ENCODE assay signal across 16 cellular contexts in the genomic region with DNA sequence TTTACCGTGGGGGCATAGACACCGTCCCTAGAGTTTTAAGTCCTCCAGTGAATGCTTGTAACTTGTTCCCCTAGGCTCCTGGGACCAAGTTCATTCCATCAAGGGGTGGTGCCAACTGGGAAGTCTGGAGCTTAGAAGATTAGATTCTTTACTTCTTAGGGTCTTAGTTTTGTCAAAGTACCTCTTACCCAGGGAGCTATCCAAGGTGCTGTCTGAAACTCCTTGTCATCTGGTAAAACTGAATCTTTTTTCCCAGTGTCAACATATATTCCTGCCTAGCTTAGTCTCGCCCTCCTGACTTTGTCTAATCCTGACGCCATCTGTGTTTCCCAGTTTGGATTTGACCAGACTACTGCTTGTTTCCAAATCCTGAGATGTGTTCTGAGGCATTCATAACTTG. TPM values are rescaled to one million over a fixed set of nuclear protein-coding genes. Genes with fewer than 3 reads are reported as not detected.
DNase-seq lines count a peak whose midpoint lies in the region; ATAC-seq, FAIRE-seq and TF ChIP-seq lines count a peak whose summit lies in the region.
"Had no signal": no experiment of that assay in that cellular context is flagged by ENCODE, and none has a peak within 500 bp of the region (broad histone marks: within the 10 kb centered on the region; RNA-seq: fewer than 3 reads in every experiment).

No MANE protein-coding gene starts in this region.

- H3K4me3 ChIP-seq in AG10803 (ENCODE audit: low read length): no peak overlapping the region
- H3K4me3 ChIP-seq in astrocyte (ENCODE audit: insufficient read depth, low read depth, low read length): no peak overlapping the region
- H3K4me3 ChIP-seq: BLaER1, coronary artery, psoas muscle, SK-N-MC, tibial artery had no signal

- TF ChIP-seq CTCF in AG10803 (conservative IDR thresholded peaks at IDR 0.05; ENCODE audit: low read length) (no peak), astrocyte (IDR thresholded peaks at IDR 0.05; ENCODE audit: insufficient read depth, low read depth, low read length) (no peak)

- H3K27me3 Mint-ChIP-seq in astrocyte (ENCODE audit: low read depth, unreplicated experiment): no peaks in the 10 kb centered on the region

- no peak overlapping the region for H3K9ac ChIP-seq in astrocyte (ENCODE audit: low read length)
- H3K9ac ChIP-seq: BLaER1 had no signal

- H2AFZ ChIP-seq in astrocyte (ENCODE audit: low read depth, low read length): no peak overlapping the region

- peaks cover 38% of the 10 kb centered on the region for H3K4me1 Mint-ChIP-seq in astrocyte (ENCODE audit: low read depth, unreplicated experiment)
- H3K4me1 Mint-ChIP-seq: activated CD4-positive, alpha-beta T cell treated with anti-CD3 and anti-CD28 coated beads, Interleukin-2, amount 10 ng/mL, durations not matched to agents 7 days and 5 days had no signal

- H3K36me3 ChIP-seq in astrocyte (ENCODE audit: insufficient read depth, low read length): no peaks in the 10 kb centered on the region
- H3K36me3 ChIP-seq: BLaER1, tibial artery had no signal

- TF ChIP-seq EP300 in Ishikawa (IDR thresholded peaks at IDR 0.05; ENCODE audit: borderline replicate concordance): no peak

- H3K4me1 ChIP-seq in astrocyte (ENCODE audit: insufficient read depth, low read length): peaks cover 14% of the 10 kb centered on the region
- H3K4me1 ChIP-seq: BLaER1 had no signal

- FAIRE-seq in astrocyte (lab: Jason Lieb, UNC): peak; percentile 81

- ATAC-seq in HG03439 (IDR thresholded peaks at IDR 0.05; ENCODE audit: unreplicated experiment) (no peak), GM19395 (IDR thresholded peaks at IDR 0.05; ENCODE audit: unreplicated experiment) (no peak), GM18868 (IDR thresholded peaks at IDR 0.05; ENCODE audit: unreplicated experiment) (no peak)
- ATAC-seq: psoas muscle had no signal

- DNase-seq in AG10803 (ENCODE audit: low read depth) (peak; percentile 25), astrocyte (ENCODE audit: low read depth) (peak; percentile 36), iris pigment epithelial cell (ENCODE audit: low read depth) (peak; percentile 45), activated gamma-delta T cell treated with Interleukin-2 at 50 U/mL for 16 hours (no peak)
- DNase-seq: activated CD4-positive, alpha-beta T cell treated with anti-CD3 and anti-CD28 coated beads, Interleukin-2, amount 10 ng/mL, durations not matched to agents 7 days and 5 days; HFFc6; NCI-H510A treated with DMSO at 0.1 percent for 48 hours; psoas muscle; tibial artery had no signal

- H3K4me2 ChIP-seq in astrocyte (ENCODE audit: low read length): no peak overlapping the region
- H3K4me2 ChIP-seq: BLaER1 had no signal

- peaks cover 5% of the 10 kb centered on the region for H3K36me3 Mint-ChIP-seq in astrocyte (ENCODE audit: low read depth, unreplicated experiment)

- no peaks in the 10 kb centered on the region for H3K27me3 ChIP-seq in astrocyte (ENCODE audit: insufficient read depth, low read length)
- H3K27me3 ChIP-seq: BLaER1, tibial artery had no signal

- no peaks in the 10 kb centered on the region for H3K9me3 Mint-ChIP-seq in astrocyte (ENCODE audit: unreplicated experiment)
- H3K9me3 Mint-ChIP-seq: activated CD4-positive, alpha-beta T cell treated with anti-CD3 and anti-CD28 coated beads, Interleukin-2, amount 10 ng/mL, durations not matched to agents 7 days and 5 days; HFFc6 had no signal

- no peak overlapping the region for H3K27ac Mint-ChIP-seq in astrocyte (ENCODE audit: unreplicated experiment)
- H3K27ac Mint-ChIP-seq: activated CD4-positive, alpha-beta T cell treated with anti-CD3 and anti-CD28 coated beads, Interleukin-2, amount 10 ng/mL, durations not matched to agents 7 days and 5 days; HFFc6 had no signal

- no peaks in the 10 kb centered on the region for H3K79me2 ChIP-seq in astrocyte (ENCODE audit: insufficient read depth, low read length)

- H3K4me3 Mint-ChIP-seq in astrocyte (ENCODE audit: unreplicated experiment): no peak overlapping the region
- H3K4me3 Mint-ChIP-seq: activated CD4-positive, alpha-beta T cell treated with anti-CD3 and anti-CD28 coated beads, Interleukin-2, amount 10 ng/mL, durations not matched to agents 7 days and 5 days; HFFc6 had no signal

- no peak for TF ChIP-seq RAD21 in Ishikawa (IDR thresholded peaks at IDR 0.05; ENCODE audit: low read depth)

- H3K27ac ChIP-seq in astrocyte (ENCODE audit: low read depth, low read length): no peak overlapping the region
- H3K27ac ChIP-seq: BLaER1, coronary artery, psoas muscle, SK-N-MC, tibial artery had no signal

- peaks cover 7% of the 10 kb centered on the region for H4K20me1 ChIP-seq in astrocyte (ENCODE audit: insufficient read depth, low read length)
- H4K20me1 ChIP-seq: BLaER1 had no signal

- H3K9me3 ChIP-seq in astrocyte (ENCODE audit: insufficient read depth, low read depth, low read length): no peaks in the 10 kb centered on the region
- H3K9me3 ChIP-seq: BLaER1, psoas muscle, tibial artery had no signal

TF ChIP-seq in Ishikawa, 13 proteins besides CTCF, POLR2A, EP300 and RAD21:
- TF ChIP-seq, protein P1, sequence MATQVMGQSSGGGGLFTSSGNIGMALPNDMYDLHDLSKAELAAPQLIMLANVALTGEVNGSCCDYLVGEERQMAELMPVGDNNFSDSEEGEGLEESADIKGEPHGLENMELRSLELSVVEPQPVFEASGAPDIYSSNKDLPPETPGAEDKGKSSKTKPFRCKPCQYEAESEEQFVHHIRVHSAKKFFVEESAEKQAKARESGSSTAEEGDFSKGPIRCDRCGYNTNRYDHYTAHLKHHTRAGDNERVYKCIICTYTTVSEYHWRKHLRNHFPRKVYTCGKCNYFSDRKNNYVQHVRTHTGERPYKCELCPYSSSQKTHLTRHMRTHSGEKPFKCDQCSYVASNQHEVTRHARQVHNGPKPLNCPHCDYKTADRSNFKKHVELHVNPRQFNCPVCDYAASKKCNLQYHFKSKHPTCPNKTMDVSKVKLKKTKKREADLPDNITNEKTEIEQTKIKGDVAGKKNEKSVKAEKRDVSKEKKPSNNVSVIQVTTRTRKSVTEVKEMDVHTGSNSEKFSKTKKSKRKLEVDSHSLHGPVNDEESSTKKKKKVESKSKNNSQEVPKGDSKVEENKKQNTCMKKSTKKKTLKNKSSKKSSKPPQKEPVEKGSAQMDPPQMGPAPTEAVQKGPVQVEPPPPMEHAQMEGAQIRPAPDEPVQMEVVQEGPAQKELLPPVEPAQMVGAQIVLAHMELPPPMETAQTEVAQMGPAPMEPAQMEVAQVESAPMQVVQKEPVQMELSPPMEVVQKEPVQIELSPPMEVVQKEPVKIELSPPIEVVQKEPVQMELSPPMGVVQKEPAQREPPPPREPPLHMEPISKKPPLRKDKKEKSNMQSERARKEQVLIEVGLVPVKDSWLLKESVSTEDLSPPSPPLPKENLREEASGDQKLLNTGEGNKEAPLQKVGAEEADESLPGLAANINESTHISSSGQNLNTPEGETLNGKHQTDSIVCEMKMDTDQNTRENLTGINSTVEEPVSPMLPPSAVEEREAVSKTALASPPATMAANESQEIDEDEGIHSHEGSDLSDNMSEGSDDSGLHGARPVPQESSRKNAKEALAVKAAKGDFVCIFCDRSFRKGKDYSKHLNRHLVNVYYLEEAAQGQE (IDR thresholded peaks at IDR 0.05; ENCODE audit: low read depth): peak; percentile 88
- no peak for TF ChIP-seq TEAD4 (IDR thresholded peaks at IDR 0.05)

RNA-seq across cellular contexts. Expression of a gene that starts 41.6 kb away (rescaled TPM):
- 135 and 211 TPM in 2 replicates for total RNA-seq in astrocyte
- total RNA-seq: activated CD4-positive, alpha-beta T cell treated with anti-CD3 and anti-CD28 coated beads, Interleukin-2, amount 10 ng/mL, durations not matched to agents 7 days and 5 days had no signal
